ENCODE assay signal across 8 cellular contexts in genomic region chr2:58047373-58047674, GRCh38. TPM values are rescaled to one million over a fixed set of nuclear protein-coding genes. Genes with fewer than 3 reads are reported as not detected.
DNase-seq lines count a peak whose midpoint lies in the region; ATAC-seq, FAIRE-seq and TF ChIP-seq lines count a peak whose summit lies in the region.

No MANE protein-coding gene starts in this region.

- H3K9ac ChIP-seq in mammary epithelial cell (ENCODE audit: insufficient read depth, low read length), result peak overlapping the region; percentile 90

- dilution Hi-C loops in mammary epithelial cell (cut with HindIII; ENCODE audit: low sequenced_read_pairs), result no loop called here

- 0% methylated on average over 2 of the region's 8 CpGs for WGBS in mammary epithelial cell (ENCODE audit: low coverage, missing lambda C conversion rate)

- peak overlapping the region; percentile 96 for H3K4me2 ChIP-seq in mammary epithelial cell (ENCODE audit: insufficient read depth, low read depth, low read length)

- H3K36me3 ChIP-seq in H7 (replicated peaks; ENCODE audit: control insufficient read depth, insufficient read depth, low read length) (no peaks in the 10 kb centered on the region), KOPT-K1 (ENCODE audit: insufficient read depth, low read length) (peaks cover 5% of the 10 kb centered on the region; the same call in 1 of the 2 replicates), mammary epithelial cell (ENCODE audit: insufficient read depth, low read length) (peaks cover 4% of the 10 kb centered on the region), mucosa of descending colon (ENCODE audit: low read depth) (no peaks in the 10 kb centered on the region)

- H3K27me3 ChIP-seq in H7 (ENCODE audit: control insufficient read depth, insufficient read depth, low read length), result no peaks in the 10 kb centered on the region
- H3K27me3 ChIP-seq in mammary epithelial cell (ENCODE audit: insufficient read depth, low read length), result no peaks in the 10 kb centered on the region

- TF ChIP-seq CTCF in mammary epithelial cell (conservative IDR thresholded peaks at IDR 0.05 in 1 of 2, IDR thresholded peaks at IDR 0.05 in 1 of 2; ENCODE audit: extremely low read depth in 1 of 2, insufficient read depth in 1 of 2, low read depth in 1 of 2, low read length in 2 of 2), result no peak
- no peak for TF ChIP-seq CTCF in mucosa of descending colon (IDR thresholded peaks at IDR 0.05)

- H3K4me1 ChIP-seq in mammary epithelial cell (ENCODE audit: insufficient read depth, low read length), result peaks cover 13% of the 10 kb centered on the region
- H3K4me1 ChIP-seq in mucosa of descending colon (ENCODE audit: low read depth), result peaks cover 10% of the 10 kb centered on the region

- intact Hi-C loops in mammary epithelial cell (cut with micrococcal nuclease), result loop anchor here (2.0 to 10.0 kb wide), 3 partner anchors 65 to 197 kb away; partner anchors contain the start of gene FANCL
- intact Hi-C loops in mucosa of descending colon (cut with DNase I, micrococcal nuclease), result no loop called here

- peak overlapping the region; percentile 75 for H3K4me3 ChIP-seq in H7 (ENCODE audit: insufficient read depth, low read depth, low read length)
- H3K4me3 ChIP-seq in mammary epithelial cell (replicated peaks in 1 of 3; ENCODE audit: insufficient read depth in 1 of 3, low read depth in 2 of 3, low read length in 3 of 3), result peak overlapping the region; percentile 61 to 94 (median 77)
- H3K4me3 ChIP-seq in mucosa of descending colon, result peak overlapping the region; percentile 64

- peaks cover 35% of the 10 kb centered on the region for H3K79me2 ChIP-seq in mammary epithelial cell (ENCODE audit: insufficient read depth, low read length)

- H3K27ac ChIP-seq in KOPT-K1 (ENCODE audit: low read depth, low read length, poor library complexity, severe bottlenecking) (peak overlapping the region; percentile 69), mammary epithelial cell (ENCODE audit: insufficient read depth, low read depth, low read length) (peak overlapping the region; percentile 86)

- ATAC-seq in GM18505 (IDR thresholded peaks at IDR 0.05; ENCODE audit: unreplicated experiment) (peak; percentile 37), mucosa of descending colon (peak; percentile 35)

- peak overlapping the region; percentile 97 for H2AFZ ChIP-seq in mammary epithelial cell (ENCODE audit: low read depth, low read length)

- no peak for TF ChIP-seq POLR2A in GM18505 (IDR thresholded peaks at IDR 0.05; ENCODE audit: borderline replicate concordance, extremely low read depth, insufficient read depth, insufficient read length)

- FAIRE-seq in urothelium cell line (lab: Jason Lieb, UNC), result no peak

- no TSS peak for BruUV-seq in mammary epithelial cell (replicated peaks; lab: Mats Ljungman, UMichigan)

- no peaks in the 10 kb centered on the region for H4K20me1 ChIP-seq in mammary epithelial cell (ENCODE audit: insufficient read depth, low read length)

- no peak for DNase-seq in H7
- no peak for DNase-seq in mammary epithelial cell
- DNase-seq in mucosa of descending colon, result no peak
- DNase-seq in SKM-1 (lab: John Stamatoyannopoulos, UW; ENCODE audit: unreplicated experiment), result no peak
- no peak for DNase-seq in urothelium cell line (ENCODE audit: low spot score)
- no peak for DNase-seq in DMS114 treated with DMSO at 0.1 percent for 48 hours (lab: John Stamatoyannopoulos, UW; ENCODE audit: unreplicated experiment)

- H3K9me3 ChIP-seq in KOPT-K1 (ENCODE audit: insufficient read depth, low read length, poor library complexity, severe bottlenecking), result no peaks in the 10 kb centered on the region
- no peaks in the 10 kb centered on the region for H3K9me3 ChIP-seq in mammary epithelial cell (replicated peaks; ENCODE audit: insufficient read depth, low read length)
- H3K9me3 ChIP-seq in mucosa of descending colon, result no peaks in the 10 kb centered on the region

- in situ Hi-C loops in mammary epithelial cell (cut with MboI; ENCODE audit: low sequenced_read_pairs in 2 of 2), result no loop called here

- CTCF ChIA-PET in mammary epithelial cell (lab: Charles Lee; ENCODE audit: low non-redundant PET), result interaction anchor here (0.6 kb wide), 1 partner anchor 38 kb away, joined by 6 read pairs; no protein-coding TSS in a partner anchor

RNA-seq across cellular contexts. Expression of gene VRK2, which starts 0.7 kb away (rescaled TPM):
- total RNA-seq in H7 (2014; rRNA removed; shearing (Covaris generic)), result 19.4 and 27.0 TPM in 2 replicates
- total RNA-seq in mammary epithelial cell (10 to 100 TPM; 25.5 to 27.5 TPM), mucosa of descending colon (10 to 100 TPM; 20.3 to 24.0 (median 22.9) TPM)
- polyA plus RNA-seq in mammary epithelial cell, result 16.7 TPM
- 40.5 TPM for polyA minus RNA-seq in mammary epithelial cell
